21 cellular contexts compared by ENCODE assay signal in genomic region chr14:104980601-104981531, GRCh38. TPM values are rescaled to one million over a fixed set of nuclear protein-coding genes. Genes with fewer than 3 reads are reported as not detected.
DNase-seq lines count a peak whose midpoint lies in the region; ATAC-seq and TF ChIP-seq lines count a peak whose summit lies in the region.
"Had no signal": no experiment of that assay in that cellular context is flagged by ENCODE, and none has a peak within 500 bp of the region (broad histone marks: within the 10 kb centered on the region; RNA-seq: fewer than 3 reads in every experiment).

No MANE protein-coding gene starts in this region.

- H3K27ac ChIP-seq in breast epithelium, result peak overlapping the region; percentile 10 to 56
- no peak overlapping the region for H3K27ac ChIP-seq in lower lobe of right lung
- peak overlapping the region; percentile 47 to 95 (median 78) for H3K27ac ChIP-seq in sigmoid colon
- H3K27ac ChIP-seq: vagina had no signal

- ATAC-seq in lower lobe of right lung, result no peak
- ATAC-seq: activated naive CD8-positive, alpha-beta T cell treated with anti-CD3 and anti-CD28 coated beads, Interleukin-2, amount 50 U/mL, for 24 hours; T-cell had no signal

- H3K4me1 ChIP-seq in breast epithelium (peaks cover 4 to 17% of the 10 kb centered on the region in 2 donors), lower lobe of right lung (peaks cover 33% of the 10 kb centered on the region), sigmoid colon (peaks cover 0 to 47% (median 42%) of the 10 kb centered on the region in 4 donors)

- H3K9me3 ChIP-seq in breast epithelium, result no peaks in the 10 kb centered on the region
- H3K9me3 ChIP-seq in lower lobe of right lung, result no peaks in the 10 kb centered on the region
- H3K9me3 ChIP-seq in sigmoid colon, result no peaks in the 10 kb centered on the region
- H3K9me3 ChIP-seq: heart left ventricle, vagina had no signal

- no peaks in the 10 kb centered on the region for H3K27me3 ChIP-seq in breast epithelium
- peaks cover 17% of the 10 kb centered on the region for H3K27me3 ChIP-seq in lower lobe of right lung (ENCODE audit: low read depth)
- no peaks in the 10 kb centered on the region for H3K27me3 ChIP-seq in sigmoid colon
- H3K27me3 ChIP-seq: vagina had no signal

- intact Hi-C loops in breast epithelium (cut with DNase I; ENCODE audit: low total_unique reads) (no loop called here), lower lobe of right lung (cut with DNase I) (no loop called here), sigmoid colon (cut with DNase I) (no loop called here)

- 85 to 87% methylated on average over 22 of the region's 22 CpGs for WGBS in sigmoid colon, 2 donors

- DNase-seq in activated CD8-positive, alpha-beta memory T cell treated with anti-CD3 and anti-CD28 coated beads, Interleukin-2, amount 50 U/mL, for 4 hours, result peak; percentile 11
- no peak for DNase-seq in activated CD8-positive, alpha-beta memory T cell treated with anti-CD3 and anti-CD28 coated beads, Interleukin-2, amount 50 U/mL, for 48 hours
- DNase-seq in breast epithelium (ENCODE audit: low spot score in 2 of 2), result no peak
- DNase-seq in lower lobe of right lung, result peak; percentile 37
- peak; percentile 58 for DNase-seq in sigmoid colon
- DNase-seq in MV-4-11 (lab: John Stamatoyannopoulos, UW), result no peak
- no peak for DNase-seq in HPDE6-E6E7 (ENCODE audit: extremely low spot score)
- no peak for DNase-seq in activated CD4-positive, alpha-beta T cell treated with anti-CD3 and anti-CD28 coated beads, Interleukin-2, amount 50 U/mL, for 1 hour
- DNase-seq: 8988T; activated CD4-positive, alpha-beta T cell treated with anti-CD3 and anti-CD28 coated beads, Interleukin-2, amount 10 ng/mL, durations not matched to agents 24 days and 14 days; activated naive CD8-positive, alpha-beta T cell treated with anti-CD3 and anti-CD28 coated beads, Interleukin-2, amount 50 U/mL, for 24 hours; cortex of kidney; EL; immature natural killer cell; naive B cell; NCI-H524 treated with DMSO at 0.1 percent for 48 hours had no signal

- TF ChIP-seq EP300 in sigmoid colon (IDR thresholded peaks at IDR 0.05), result no peak

- no peaks in the 10 kb centered on the region for H3K36me3 ChIP-seq in breast epithelium
- no peaks in the 10 kb centered on the region for H3K36me3 ChIP-seq in lower lobe of right lung
- no peaks in the 10 kb centered on the region for H3K36me3 ChIP-seq in sigmoid colon
- H3K36me3 ChIP-seq: heart left ventricle, vagina had no signal

- TF ChIP-seq CTCF in breast epithelium (IDR thresholded peaks at IDR 0.05) (no peak), lower lobe of right lung (IDR thresholded peaks at IDR 0.05) (no peak), sigmoid colon (IDR thresholded peaks at IDR 0.05) (no peak)

- TF ChIP-seq POLR2A in breast epithelium (IDR thresholded peaks at IDR 0.05) (no peak), sigmoid colon (IDR thresholded peaks at IDR 0.05) (no peak)

- H3K4me3 ChIP-seq in breast epithelium (no peak overlapping the region), lower lobe of right lung (no peak overlapping the region), sigmoid colon (no peak overlapping the region)
- H3K4me3 ChIP-seq: heart left ventricle, vagina had no signal

RNA-seq across cellular contexts. Expression of gene AHNAK2, which starts 2.7 kb away (rescaled TPM):
- 10 to 100 TPM; 15.1 to 46.7 (median 19.3) TPM for total RNA-seq in breast epithelium
- 10.8 TPM for total RNA-seq in lower lobe of right lung
- total RNA-seq in sigmoid colon, result 100 to 1,000 TPM in 3 of 4 donors, 10 to 100 TPM in 1; 81.9 to 218 (median 129) TPM
- 10 to 100 TPM in 1 of 3 donors, 1 to 10 TPM in 1, under 1 TPM in 1; 0.23 to 12.4 (median 2.4) TPM for polyA plus RNA-seq in sigmoid colon
- polyA plus RNA-seq: immature natural killer cell had no signal

RNA-seq across cellular contexts. Expression of gene CLBA1, which starts 4.7 kb away (rescaled TPM):
- total RNA-seq in breast epithelium (10 to 100 TPM in 1 of 3 donors, 1 to 10 TPM in 2; 4.5 to 17.0 (median 8.8) TPM), lower lobe of right lung (10.5 TPM), sigmoid colon (1 to 10 TPM; 3.2 to 5.1 (median 3.6) TPM)
- 1 to 10 TPM; 2.8 to 8.4 (median 3.0) TPM for polyA plus RNA-seq in sigmoid colon

RNA-seq across cellular contexts. Expression of gene CDCA4, which starts 40.0 kb away (rescaled TPM):
- total RNA-seq in breast epithelium, result 10 to 100 TPM in 2 of 3 donors, 1 to 10 TPM in 1; 5.1 to 10.4 (median 10.2) TPM
- 6.9 TPM for total RNA-seq in lower lobe of right lung
- total RNA-seq in sigmoid colon, result 1 to 10 TPM; 5.0 to 7.6 (median 5.6) TPM
- 10 to 100 TPM in 1 of 3 donors, 1 to 10 TPM in 2; 2.4 to 11.3 (median 3.9) TPM for polyA plus RNA-seq in sigmoid colon

RNA-seq across cellular contexts. Expression of gene PLD4, which starts 56.2 kb away (rescaled TPM):
- total RNA-seq in breast epithelium (1 to 10 TPM in 1 of 3 donors, under 1 TPM in 1, not detected in 1; 0.33 to 4.0 TPM), lower lobe of right lung (1.2 TPM), sigmoid colon (1 to 10 TPM in 1 of 4 donors, under 1 TPM in 3; 0.28 to 1.5 (median 0.60) TPM)
- polyA plus RNA-seq in sigmoid colon, result 1 to 10 TPM in 1 of 3 donors, not detected in 2; 7.1 TPM
- total RNA-seq: H9, lung microvascular endothelial cell, vagina had no signal

Comparison
In these comparisons a context has a peak if more than half of its experiments do, and no peak if none do; other contexts are left out.
1. DNase-seq: peak in activated CD8-positive, alpha-beta memory T cell treated with anti-CD3 and anti-CD28 coated beads, Interleukin-2, amount 50 U/mL, for 4 hours (single experiment), lower lobe of right lung (single experiment) and sigmoid colon (single experiment); none in activated CD8-positive, alpha-beta memory T cell treated with anti-CD3 and anti-CD28 coated beads, Interleukin-2, amount 50 U/mL, for 48 hours (single experiment), breast epithelium (0 of 2), MV-4-11 (single experiment), HPDE6-E6E7 (single experiment) and activated CD4-positive, alpha-beta T cell treated with anti-CD3 and anti-CD28 coated beads, Interleukin-2, amount 50 U/mL, for 1 hour (single experiment).